ENCODE assay signal across 19 cellular contexts in the genomic region with DNA sequence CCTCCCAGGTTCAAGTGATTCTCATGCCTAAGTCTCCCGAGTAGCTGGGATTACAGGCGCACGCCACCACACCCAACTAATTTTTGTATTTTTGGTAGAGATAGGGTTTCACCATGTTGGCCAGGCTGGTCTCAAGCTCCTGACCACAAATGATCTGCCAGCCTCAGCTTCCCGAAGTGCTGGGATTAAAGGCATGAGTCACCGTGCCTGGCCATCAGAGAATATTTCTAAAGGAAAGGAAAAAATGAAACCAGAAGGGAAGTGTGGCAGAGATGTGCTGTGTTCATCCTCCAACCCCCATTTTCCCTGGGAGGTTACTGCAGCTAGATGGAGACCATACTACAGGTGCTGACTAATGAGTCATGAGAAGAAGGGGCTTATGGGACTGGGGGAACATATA.
DNase-seq lines count a peak whose midpoint lies in the region; ATAC-seq and TF ChIP-seq lines count a peak whose summit lies in the region.
"Had no signal": no experiment of that assay in that cellular context is flagged by ENCODE, and none has a peak within 500 bp of the region (broad histone marks: within the 10 kb centered on the region; RNA-seq: fewer than 3 reads in every experiment).

No MANE protein-coding gene starts in this region.

- intact Hi-C loops in MCF 10A (cut with micrococcal nuclease): no loop called here
- intact Hi-C loops in breast epithelium (cut with DNase I; ENCODE audit: low total_unique reads): no loop called here
- intact Hi-C loops in left colon (cut with DNase I, micrococcal nuclease): no loop called here

- no peak overlapping the region for H3K4me3 Mint-ChIP-seq in MCF 10A (ENCODE audit: unreplicated experiment)
- H3K4me3 Mint-ChIP-seq: HFFc6 had no signal

- no peak for ATAC-seq in left colon
- ATAC-seq: K562 had no signal

- H3K36me3 Mint-ChIP-seq in MCF 10A (ENCODE audit: insufficient read depth, unreplicated experiment): no peaks in the 10 kb centered on the region

- POLR2A ChIA-PET in MCF 10A (lab: Yijun Ruan, JAX): no interaction called here

- H3K9me3 Mint-ChIP-seq in MCF 10A (ENCODE audit: unreplicated experiment): peaks cover 8% of the 10 kb centered on the region

- H3K36me3 ChIP-seq in breast epithelium: peaks cover 2% of the 10 kb centered on the region
- H3K36me3 ChIP-seq in SJCRH30: no peaks in the 10 kb centered on the region

- H3K9me3 ChIP-seq in breast epithelium: no peaks in the 10 kb centered on the region
- H3K9me3 ChIP-seq in SJCRH30 (replicated peaks): peaks cover 11% of the 10 kb centered on the region

- no peak overlapping the region for H3K4me3 ChIP-seq in breast epithelium
- H3K4me3 ChIP-seq in SJCRH30: no peak overlapping the region
- no peak overlapping the region for H3K4me3 ChIP-seq in fibroblast of mammary gland (ENCODE audit: control insufficient read depth, low read depth, low read length)
- H3K4me3 ChIP-seq: K562, SK-N-MC had no signal

- peaks cover 13% of the 10 kb centered on the region for H3K4me1 Mint-ChIP-seq in MCF 10A (ENCODE audit: insufficient read depth, unreplicated experiment)

- no peaks in the 10 kb centered on the region for H3K27me3 ChIP-seq in breast epithelium
- H3K27me3 ChIP-seq in SJCRH30: no peaks in the 10 kb centered on the region

- no peak for TF ChIP-seq CTCF in MCF 10A (IDR thresholded peaks at IDR 0.05; ENCODE audit: unreplicated experiment)
- no peak for TF ChIP-seq CTCF in breast epithelium (IDR thresholded peaks at IDR 0.05)
- no peak for TF ChIP-seq CTCF in fibroblast of mammary gland (conservative IDR thresholded peaks at IDR 0.05; ENCODE audit: control insufficient read depth, insufficient read depth, low read depth, low read length)

- no peaks in the 10 kb centered on the region for H3K27me3 Mint-ChIP-seq in MCF 10A (ENCODE audit: insufficient read depth, unreplicated experiment)

- no peak overlapping the region for H3K27ac Mint-ChIP-seq in MCF 10A (ENCODE audit: low read depth, unreplicated experiment)
- H3K27ac Mint-ChIP-seq: HFFc6 had no signal

- DNase-seq in MCF 10A (ENCODE audit: unreplicated experiment) (peak; percentile 10), breast epithelium (ENCODE audit: low spot score in 2 of 2) (no peak), SJCRH30 (peak; percentile 33 to 34), fibroblast of mammary gland (ENCODE audit: low read depth) (peak; percentile 29), HCEC 1CT (no peak), left colon (no peak), NCI-H1930 (lab: John Stamatoyannopoulos, UW) (no peak), NCI-H1436 (lab: John Stamatoyannopoulos, UW) (no peak)
- DNase-seq: C1 segment of cervical spinal cord, DMS153, HFFc6, NCI-H1105 treated with DMSO at 0.1 percent for 48 hours, NCI-H2029, NCI-H2171 treated with DMSO at 0.1 percent for 48 hours, NCI-H510A had no signal

- no TSS peak for BruUV-seq in MCF 10A (replicated peaks; lab: Mats Ljungman, UMichigan)

- H3K4me1 ChIP-seq in breast epithelium (no peaks in the 10 kb centered on the region), SJCRH30 (no peaks in the 10 kb centered on the region)

- CTCF ChIA-PET in MCF 10A (lab: Yijun Ruan, JAX): no interaction called here

- H3K27ac ChIP-seq in breast epithelium: no peak overlapping the region
- H3K27ac ChIP-seq in SJCRH30: no peak overlapping the region
- H3K27ac ChIP-seq: 22Rv1, HL-60, SK-N-MC had no signal

- TF ChIP-seq POLR2A in breast epithelium (IDR thresholded peaks at IDR 0.05): no peak

Comparison
In these comparisons a context has a peak if more than half of its experiments do, and no peak if none do; other contexts are left out.
1. DNase-seq: peak in MCF 10A (single experiment), SJCRH30 (2 of 2) and fibroblast of mammary gland (single experiment); none in breast epithelium (0 of 2), HCEC 1CT (single experiment), left colon (0 of 2), NCI-H1930 (0 of 2) and NCI-H1436 (single experiment).